In genomic region chr17:73546770-73547345, GRCh38 we compare ENCODE assay signal across 8 cellular contexts.
DNase-seq lines count a peak whose midpoint lies in the region; ATAC-seq, FAIRE-seq and TF ChIP-seq lines count a peak whose summit lies in the region.

No MANE protein-coding gene starts in this region.

- RAD21 ChIA-PET in GM12878 (lab: Charles Lee; ENCODE audit: unreplicated experiment): interaction anchor here (0.5 kb wide), 1 partner anchor 487 kb away, joined by 4 read pairs; no protein-coding TSS in a partner anchor

- H4K20me1 ChIP-seq in GM12878 (ENCODE audit: control insufficient read depth, insufficient read depth): no peaks in the 10 kb centered on the region

- H3K4me1 ChIP-seq in GM12878 (ENCODE audit: control insufficient read depth, insufficient read depth, low read length): no peaks in the 10 kb centered on the region
- no peaks in the 10 kb centered on the region for H3K4me1 ChIP-seq in pancreas
- peaks cover 18% of the 10 kb centered on the region for H3K4me1 ChIP-seq in suprapubic skin

- WGBS in GM12878 (ENCODE audit: insufficient coverage, insufficient replicate concordance, low lambda C conversion rate, missing lambda C conversion rate): 21% methylated on average over 7 of the region's 7 CpGs
- 60 to 73% methylated on average over 7 of the region's 7 CpGs for WGBS in pancreas, 2 donors
- 25% methylated on average over 2 of the region's 7 CpGs for WGBS in suprapubic skin

- peak; percentile 74 for ATAC-seq in GM12878
- ATAC-seq in pancreas: peak in 3 of 4 donors; percentile 55 to 72 (median 71)
- ATAC-seq in HG03159 (IDR thresholded peaks at IDR 0.05; ENCODE audit: unreplicated experiment): no peak
- ATAC-seq in GM21717 (IDR thresholded peaks at IDR 0.05; ENCODE audit: unreplicated experiment): no peak

- SMC1A ChIA-PET in GM12878 (lab: Charles Lee; ENCODE audit: uncharacterized antibody, unreplicated experiment): no interaction called here

- no peak overlapping the region for H3K9ac ChIP-seq in GM12878 (ENCODE audit: control insufficient read depth, insufficient read depth, low read length)

- H2AFZ ChIP-seq in GM12878 (ENCODE audit: control insufficient read depth, low read depth, low read length): no peak overlapping the region

- in situ Hi-C loops in GM12878 (cut with MboI): no loop called here

- H3K36me3 ChIP-seq in GM12878 (ENCODE audit: control insufficient read depth in 2 of 2, insufficient read depth in 2 of 2, low read length in 1 of 2) (no peaks in the 10 kb centered on the region), pancreas (no peaks in the 10 kb centered on the region), suprapubic skin (no peaks in the 10 kb centered on the region)

- CTCF ChIA-PET in GM12878 (lab: Yijun Ruan, JAX): no interaction called here

- TF ChIP-seq EP300 in GM12878 (IDR thresholded peaks at IDR 0.05; ENCODE audit: borderline replicate concordance in 1 of 2, control insufficient read depth in 1 of 2, low read depth in 2 of 2, low read length in 2 of 2): no peak
- TF ChIP-seq EP300 in suprapubic skin (IDR thresholded peaks at IDR 0.05): no peak

- H3K79me2 ChIP-seq in GM12878 (ENCODE audit: control insufficient read depth, insufficient read depth, low read length): no peaks in the 10 kb centered on the region

- H3K4me2 ChIP-seq in GM12878 (ENCODE audit: control insufficient read depth, insufficient read depth): no peak overlapping the region

- H3K27ac ChIP-seq in GM12878 (ENCODE audit: control insufficient read depth, insufficient read depth) (no peak overlapping the region), pancreas (no peak overlapping the region), suprapubic skin (no peak overlapping the region)

- no peak for TF ChIP-seq CTCF in GM12878 (IDR thresholded peaks at IDR 0.05 in 2 of 3, conservative IDR thresholded peaks at IDR 0.05 in 1 of 3; ENCODE audit: control insufficient read depth in 2 of 3, extremely low read depth in 1 of 3, insufficient read depth in 1 of 3, low read depth in 3 of 3, low read length in 3 of 3)
- no peak for TF ChIP-seq CTCF in pancreas (IDR thresholded peaks at IDR 0.05)
- no peak for TF ChIP-seq CTCF in suprapubic skin (IDR thresholded peaks at IDR 0.05)

- intact Hi-C loops in GM12878 (cut with micrococcal nuclease; ENCODE audit: unreplicated experiment) (no loop called here), pancreas (cut with DNase I) (no loop called here)

- H3K9me3 ChIP-seq in GM12878 (replicated peaks; ENCODE audit: control insufficient read depth, insufficient read depth, low read length) (no peaks in the 10 kb centered on the region), pancreas (no peaks in the 10 kb centered on the region), suprapubic skin (no peaks in the 10 kb centered on the region)

- peak; percentile 43 for DNase-seq in stimulated activated CD4-positive, alpha-beta T cell treated with anti-CD3 and anti-CD28 coated beads, Interleukin-15, amount 100 ng/mL, for 24 hours
- DNase-seq in stimulated activated CD4-positive, alpha-beta T cell treated with anti-CD3 and anti-CD28 coated beads, Interleukin-12 subunit alpha, Interleukin-12 subunit beta, amount 100 ng/mL, for 4 hours: no peak
- DNase-seq in NCI-H774 (lab: John Stamatoyannopoulos, UW) (peak; percentile 40), GM12878 (ENCODE audit: low read depth, low spot score) (no peak), pancreas (peak in 2 of 6 donors; percentile 19 to 31), suprapubic skin (ENCODE audit: low spot score in 2 of 2) (no peak)

- POLR2A ChIA-PET in GM12878 (lab: Charles Lee): no interaction called here

- FAIRE-seq in GM12878 (lab: Jason Lieb, UNC) (no peak), pancreas (lab: Jason Lieb, UNC) (no peak)

- TF ChIP-seq POLR2A in GM12878 (IDR thresholded peaks at IDR 0.05; ENCODE audit: low read depth, low read length) (no peak), suprapubic skin (IDR thresholded peaks at IDR 0.05) (no peak)

- H3K4me3 ChIP-seq in GM12878: no peak overlapping the region
- no peak overlapping the region for H3K4me3 ChIP-seq in pancreas
- H3K4me3 ChIP-seq in suprapubic skin: no peak overlapping the region

- TF ChIP-seq RAD21 in GM12878 (IDR thresholded peaks at IDR 0.05; ENCODE audit: insufficient read depth, low read depth, low read length): no peak

- peaks cover 3 to 4% of the 10 kb centered on the region in 2 experiments; a peak in 3 of 4 replicates for H3K27me3 ChIP-seq in GM12878 (replicated peaks in 1 of 2; ENCODE audit: control insufficient read depth in 2 of 2, insufficient read depth in 2 of 2, low read length in 1 of 2)
- no peaks in the 10 kb centered on the region for H3K27me3 ChIP-seq in pancreas
- H3K27me3 ChIP-seq in suprapubic skin: no peaks in the 10 kb centered on the region

- no TSS peak for BruUV-seq in GM12878 (replicated peaks; lab: Mats Ljungman, UMichigan)

TF ChIP-seq in GM12878, 131 proteins besides CTCF, POLR2A, EP300 and RAD21:
- no peak for TF ChIP-seq WRNIP1 (IDR thresholded peaks at IDR 0.05; ENCODE audit: borderline replicate concordance, low read depth, low read length)
- no peak for TF ChIP-seq ATF3 (IDR thresholded peaks at IDR 0.05; ENCODE audit: borderline replicate concordance, extremely low read depth, low read depth, low read length)
- no peak for TF ChIP-seq ZBED1 (IDR thresholded peaks at IDR 0.05; ENCODE audit: borderline replicate concordance)
- TF ChIP-seq ZNF24 (IDR thresholded peaks at IDR 0.05): no peak
- TF ChIP-seq ATF7 (IDR thresholded peaks at IDR 0.05; ENCODE audit: low read depth): no peak
- no peak for TF ChIP-seq GABPA (IDR thresholded peaks at IDR 0.05; ENCODE audit: low read depth)
- no peak for TF ChIP-seq MEF2B (IDR thresholded peaks at IDR 0.05; ENCODE audit: partially characterized antibody, poor library complexity, severe bottlenecking)
- no peak for TF ChIP-seq IKZF1 (conservative IDR thresholded peaks at IDR 0.05)
- no peak for TF ChIP-seq HCFC1 (IDR thresholded peaks at IDR 0.05; ENCODE audit: low read length)
- TF ChIP-seq EED (IDR thresholded peaks at IDR 0.05; ENCODE audit: low read depth): no peak
- no peak for TF ChIP-seq ZZZ3 (IDR thresholded peaks at IDR 0.05; ENCODE audit: control insufficient read depth, insufficient read length, low read depth)
- TF ChIP-seq IRF5 (IDR thresholded peaks at IDR 0.05; ENCODE audit: borderline replicate concordance): no peak
- no peak for TF ChIP-seq LARP7 (IDR thresholded peaks at IDR 0.05)
- TF ChIP-seq RELA (IDR thresholded peaks at IDR 0.05; ENCODE audit: borderline replicate concordance, partially characterized antibody): no peak
- no peak for TF ChIP-seq EZH2 (IDR thresholded peaks at IDR 0.05; ENCODE audit: borderline replicate concordance, control insufficient read depth, low read depth, low read length)
- no peak for TF ChIP-seq RB1 (IDR thresholded peaks at IDR 0.05; ENCODE audit: borderline replicate concordance)
- no peak for TF ChIP-seq PRDM15 (CRISPR knock-in tag; IDR thresholded peaks at IDR 0.05)

Comparison
In these comparisons a context has a peak if more than half of its experiments do, and no peak if none do; other contexts are left out.
1. DNase-seq: peak in stimulated activated CD4-positive, alpha-beta T cell treated with anti-CD3 and anti-CD28 coated beads, Interleukin-15, amount 100 ng/mL, for 24 hours (single experiment) and NCI-H774 (single experiment); none in stimulated activated CD4-positive, alpha-beta T cell treated with anti-CD3 and anti-CD28 coated beads, Interleukin-12 subunit alpha, Interleukin-12 subunit beta, amount 100 ng/mL, for 4 hours (single experiment), GM12878 (single experiment) and suprapubic skin (0 of 2).
2. ATAC-seq: peak in GM12878 (single experiment) and pancreas (3 of 4); none in HG03159 (single experiment) and GM21717 (single experiment).